Comparison of ENCODE assay signal across 11 cellular contexts in genomic region chr1:43796111-43796581, GRCh38.
DNase-seq lines count a peak whose midpoint lies in the region; ATAC-seq and TF ChIP-seq lines count a peak whose summit lies in the region.
"Had no signal": no experiment of that assay in that cellular context is flagged by ENCODE, and none has a peak within 500 bp of the region (broad histone marks: within the 10 kb centered on the region; RNA-seq: fewer than 3 reads in every experiment).

No MANE protein-coding gene starts in this region.

- peaks cover 54% of the 10 kb centered on the region for H3K36me3 Mint-ChIP-seq in nephron progenitor cell (ENCODE audit: low read depth)
- peaks cover 9% of the 10 kb centered on the region for H3K36me3 Mint-ChIP-seq in activated CD4-positive, alpha-beta T cell treated with anti-CD3 and anti-CD28 coated beads, Interleukin-2, amount 10 ng/mL, durations not matched to agents 7 days and 5 days (ENCODE audit: low read depth)

- H3K27me3 ChIP-seq in psoas muscle (ENCODE audit: insufficient read depth in 3 of 3, low read length in 2 of 3) = no peaks in the 10 kb centered on the region

- ATAC-seq in psoas muscle (no peak), sciatic nerve (no peak)
- ATAC-seq: activated CD4-positive, CD25-positive, alpha-beta regulatory T cell treated with anti-CD3 and anti-CD28 coated beads, Interleukin-2, amount 50 U/mL, for 24 hours had no signal

- no peaks in the 10 kb centered on the region for H3K27me3 Mint-ChIP-seq in nephron progenitor cell (ENCODE audit: low read depth, poor library complexity)
- no peaks in the 10 kb centered on the region for H3K27me3 Mint-ChIP-seq in activated CD4-positive, alpha-beta T cell treated with anti-CD3 and anti-CD28 coated beads, Interleukin-2, amount 10 ng/mL, durations not matched to agents 7 days and 5 days

- DNase-seq in Daoy (ENCODE audit: low read depth) = peak; percentile 52
- DNase-seq in MV-4-11 (lab: John Stamatoyannopoulos, UW) = peak; percentile 69
- peak; percentile 55 to 73 for DNase-seq in cardiac fibroblast (ENCODE audit: low read depth in 2 of 2)
- no peak for DNase-seq in nephron progenitor cell
- DNase-seq in psoas muscle = no peak
- no peak for DNase-seq in activated CD8-positive, alpha-beta memory T cell treated with anti-CD3 and anti-CD28 coated beads for 24 hours
- DNase-seq in sciatic nerve (ENCODE audit: low spot score) = no peak
- DNase-seq in activated CD4-positive, alpha-beta T cell treated with anti-CD3 and anti-CD28 coated beads, Interleukin-2, amount 10 ng/mL, durations not matched to agents 7 days and 5 days = no peak
- DNase-seq: NCI-H1092 had no signal

- peaks cover 16% of the 10 kb centered on the region for H3K4me1 Mint-ChIP-seq in nephron progenitor cell
- peaks cover 19% of the 10 kb centered on the region for H3K4me1 Mint-ChIP-seq in activated CD4-positive, alpha-beta T cell treated with anti-CD3 and anti-CD28 coated beads, Interleukin-2, amount 10 ng/mL, durations not matched to agents 7 days and 5 days

- no peak for TF ChIP-seq CTCF in cardiac fibroblast (IDR thresholded peaks at IDR 0.05; ENCODE audit: low read depth, low read length)
- TF ChIP-seq CTCF in nephron progenitor cell (IDR thresholded peaks at IDR 0.05) = no peak
- no peak for TF ChIP-seq CTCF in psoas muscle (IDR thresholded peaks at IDR 0.05)

- H3K27ac Mint-ChIP-seq in nephron progenitor cell = peak overlapping the region; percentile 72
- H3K27ac Mint-ChIP-seq in activated CD4-positive, alpha-beta T cell treated with anti-CD3 and anti-CD28 coated beads, Interleukin-2, amount 10 ng/mL, durations not matched to agents 7 days and 5 days = no peak overlapping the region

- no peaks in the 10 kb centered on the region for H3K4me1 ChIP-seq in psoas muscle

- no peaks in the 10 kb centered on the region for H3K9me3 Mint-ChIP-seq in nephron progenitor cell
- H3K9me3 Mint-ChIP-seq in activated CD4-positive, alpha-beta T cell treated with anti-CD3 and anti-CD28 coated beads, Interleukin-2, amount 10 ng/mL, durations not matched to agents 7 days and 5 days = peaks cover 2% of the 10 kb centered on the region

- peaks cover 0 to 18% of the 10 kb centered on the region in 2 donors for H3K36me3 ChIP-seq in psoas muscle (ENCODE audit: insufficient read depth in 1 of 2, low read depth in 1 of 2)

- POLR2A ChIA-PET in activated CD4-positive, alpha-beta T cell treated with anti-CD3 and anti-CD28 coated beads, Interleukin-2, amount 10 ng/mL, durations not matched to agents 7 days and 5 days (lab: Charles Lee) = no interaction called here

- no peak overlapping the region for H3K4me3 ChIP-seq in cardiac fibroblast (replicated peaks in 1 of 2; ENCODE audit: low read depth in 2 of 2, low read length in 2 of 2)
- H3K4me3 ChIP-seq in psoas muscle = no peak overlapping the region

- 56 to 75% (median 71%) methylated on average over 1 of the region's 1 CpG for WGBS in psoas muscle, 3 donors

- CTCF ChIA-PET in activated CD4-positive, alpha-beta T cell treated with anti-CD3 and anti-CD28 coated beads, Interleukin-2, amount 10 ng/mL, durations not matched to agents 7 days and 5 days (lab: Charles Lee) = interaction anchor here (0.5 to 0.7 kb wide), 2 partner anchors 248 to 937 kb away, joined by 3 read pairs; no protein-coding TSS in a partner anchor

- no peaks in the 10 kb centered on the region for H3K9me3 ChIP-seq in psoas muscle

- no peak overlapping the region for H3K27ac ChIP-seq in psoas muscle
- H3K27ac ChIP-seq: RWPE1 had no signal

- H3K4me3 Mint-ChIP-seq in nephron progenitor cell = no peak overlapping the region
- H3K4me3 Mint-ChIP-seq in activated CD4-positive, alpha-beta T cell treated with anti-CD3 and anti-CD28 coated beads, Interleukin-2, amount 10 ng/mL, durations not matched to agents 7 days and 5 days = no peak overlapping the region

- intact Hi-C loops in psoas muscle (cut with DNase I) = no loop called here
- intact Hi-C loops in sciatic nerve (cut with DNase I) = no loop called here

Comparison
In these comparisons a context has a peak if more than half of its experiments do, and no peak if none do; other contexts are left out.
1. DNase-seq: peak in Daoy (single experiment), MV-4-11 (single experiment) and cardiac fibroblast (2 of 2); none in nephron progenitor cell (single experiment), psoas muscle (0 of 2), activated CD8-positive, alpha-beta memory T cell treated with anti-CD3 and anti-CD28 coated beads for 24 hours (single experiment), sciatic nerve (single experiment) and activated CD4-positive, alpha-beta T cell treated with anti-CD3 and anti-CD28 coated beads, Interleukin-2, amount 10 ng/mL, durations not matched to agents 7 days and 5 days (single experiment).